In genomic region chr4:146969126-146969525, GRCh38 we compare ENCODE assay signal across 24 cellular contexts. TPM values are rescaled to one million over a fixed set of nuclear protein-coding genes. Genes with fewer than 3 reads are reported as not detected.
"Had no signal": no experiment of that assay in that cellular context is flagged by ENCODE, and none has a peak within 500 bp of the region (broad histone marks: within the 10 kb centered on the region; RNA-seq: fewer than 3 reads in every experiment).

No MANE protein-coding gene starts in this region.

- H3K27ac ChIP-seq: coronary artery had no signal

- H3K4me3 Mint-ChIP-seq: activated CD4-positive, alpha-beta memory T cell treated with anti-CD3 and anti-CD28 coated beads for 36 hours; activated CD4-positive, alpha-beta T cell treated with anti-CD3 and anti-CD28 coated beads, Interleukin-2, amount 10 ng/mL, durations not matched to agents 7 days and 5 days; activated naive CD8-positive, alpha-beta T cell treated with anti-CD3 and anti-CD28 coated beads, Interleukin-2, amount 50 U/mL, for 24 hours; activated T-cell treated with anti-CD3 and anti-CD28 coated beads, Interleukin-2, amount 50 U/mL, for 4 hours; T-helper 1 cell treated with Interleukin-12 subunit alpha and Interleukin-12 subunit beta and Interleukin-4 antibody, amounts not matched to agents 30 μg/mL and 1 μg/mL, for 36 hours had no signal

- ATAC-seq: activated naive CD4-positive, alpha-beta T cell treated with anti-CD3 and anti-CD28 coated beads, Interleukin-2, amount 50 U/mL, for 72 hours; activated naive CD8-positive, alpha-beta T cell treated with anti-CD3 and anti-CD28 coated beads, Interleukin-2, amount 50 U/mL, for 24 hours; activated T-cell treated with anti-CD3 and anti-CD28 coated beads, Interleukin-2, amount 50 U/mL, for 4 hours; PC-3 had no signal

- H3K4me3 ChIP-seq: coronary artery had no signal

- FAIRE-seq: RCC 7860 had no signal

- DNase-seq: activated CD4-positive, alpha-beta memory T cell treated with anti-CD3 and anti-CD28 coated beads for 36 hours; activated CD4-positive, alpha-beta T cell treated with anti-CD3 and anti-CD28 coated beads, Interleukin-2, amount 10 ng/mL, durations not matched to agents 7 days and 5 days; activated CD4-positive, CD25-positive, alpha-beta regulatory T cell; activated CD8-positive, alpha-beta memory T cell treated with anti-CD3 and anti-CD28 coated beads for 24 hours; activated effector memory CD4-positive, alpha-beta T cell treated with anti-CD3 and anti-CD28 coated beads, Interleukin-2, amount 50 U/mL, for 16 hours; activated naive CD4-positive, alpha-beta T cell treated with Interleukin-2 at 50 U/mL for 16 hours; activated naive CD8-positive, alpha-beta T cell treated with anti-CD3 and anti-CD28 coated beads, Interleukin-2, amount 50 U/mL, for 24 hours; activated T-cell treated with anti-CD3 and anti-CD28 coated beads, Interleukin-2, amount 50 U/mL, for 4 hours; amniotic stem cell; central memory CD4-positive, alpha-beta T cell; MM.1S; NCI-H1105 treated with DMSO at 0.1 percent for 48 hours; NCI-H1436 treated with DMSO at 0.1 percent for 48 hours; NCI-H187; NCI-H2081; NCI-H446; NCI-H524; PC-3; SHP77 treated with DMSO at 0.1 percent for 48 hours had no signal

- H3K9me3 Mint-ChIP-seq: activated CD4-positive, alpha-beta memory T cell treated with anti-CD3 and anti-CD28 coated beads for 36 hours; activated CD4-positive, alpha-beta T cell treated with anti-CD3 and anti-CD28 coated beads, Interleukin-2, amount 10 ng/mL, durations not matched to agents 7 days and 5 days; T-helper 1 cell treated with Interleukin-12 subunit alpha and Interleukin-12 subunit beta and Interleukin-4 antibody, amounts not matched to agents 30 μg/mL and 1 μg/mL, for 36 hours had no signal

- H3K36me3 Mint-ChIP-seq: activated CD4-positive, alpha-beta memory T cell treated with anti-CD3 and anti-CD28 coated beads for 36 hours; activated naive CD4-positive, alpha-beta T cell treated with anti-CD3 and anti-CD28 coated beads, Interleukin-2, amount 50 U/mL, for 72 hours had no signal

- H3K27me3 Mint-ChIP-seq: activated CD4-positive, alpha-beta T cell treated with anti-CD3 and anti-CD28 coated beads, Interleukin-2, amount 10 ng/mL, durations not matched to agents 7 days and 5 days had no signal

- H3K27ac Mint-ChIP-seq: activated CD4-positive, alpha-beta memory T cell treated with anti-CD3 and anti-CD28 coated beads for 36 hours; activated CD4-positive, alpha-beta T cell treated with anti-CD3 and anti-CD28 coated beads, Interleukin-2, amount 10 ng/mL, durations not matched to agents 7 days and 5 days; activated naive CD4-positive, alpha-beta T cell treated with anti-CD3 and anti-CD28 coated beads, Interleukin-2, amount 50 U/mL, for 72 hours; activated naive CD8-positive, alpha-beta T cell treated with anti-CD3 and anti-CD28 coated beads, Interleukin-2, amount 50 U/mL, for 24 hours; T-helper 1 cell treated with Interleukin-12 subunit alpha and Interleukin-12 subunit beta and Interleukin-4 antibody, amounts not matched to agents 30 μg/mL and 1 μg/mL, for 36 hours had no signal

- H3K4me1 Mint-ChIP-seq: activated CD4-positive, alpha-beta T cell treated with anti-CD3 and anti-CD28 coated beads, Interleukin-2, amount 10 ng/mL, durations not matched to agents 7 days and 5 days; activated naive CD8-positive, alpha-beta T cell treated with anti-CD3 and anti-CD28 coated beads, Interleukin-2, amount 50 U/mL, for 24 hours had no signal

RNA-seq across cellular contexts. Expression of gene TTC29, which starts 23.5 kb away (rescaled TPM):
- total RNA-seq: activated CD4-positive, alpha-beta memory T cell treated with anti-CD3 and anti-CD28 coated beads for 36 hours; activated CD4-positive, alpha-beta T cell treated with anti-CD3 and anti-CD28 coated beads, Interleukin-2, amount 10 ng/mL, durations not matched to agents 7 days and 5 days; activated naive CD4-positive, alpha-beta T cell treated with anti-CD3 and anti-CD28 coated beads, Interleukin-2, amount 50 U/mL, for 72 hours; activated T-cell treated with anti-CD3 and anti-CD28 coated beads, Interleukin-2, amount 50 U/mL, for 4 hours; PC-3; SK-MEL-5 had no signal
